ENCODE assay signal across 23 cellular contexts in genomic region chr2:147451902-147452515, GRCh38.
DNase-seq lines count a peak whose midpoint lies in the region; ATAC-seq, FAIRE-seq and TF ChIP-seq lines count a peak whose summit lies in the region.
"Had no signal": no experiment of that assay in that cellular context is flagged by ENCODE, and none has a peak within 500 bp of the region (broad histone marks: within the 10 kb centered on the region; RNA-seq: fewer than 3 reads in every experiment).

No MANE protein-coding gene starts in this region.

- 26% methylated on average over 3 of the region's 3 CpGs for WGBS in GM12878 (ENCODE audit: insufficient coverage, insufficient replicate concordance, low lambda C conversion rate, missing lambda C conversion rate)
- no CpG with 5 or more reads among the region's 3 CpGs for WGBS in mesenchymal stem cell

- H3K4me3 Mint-ChIP-seq in nephron = no peak overlapping the region
- H3K4me3 Mint-ChIP-seq: activated naive CD4-positive, alpha-beta T cell treated with anti-CD3 and anti-CD28 coated beads, Interleukin-2, amount 10 ng/mL, durations not matched to agents 7 days and 5 days; activated T-cell treated with anti-CD3 and anti-CD28 coated beads, Interleukin-2, amount 50 U/mL, for 72 hours; CD4-positive, alpha-beta T cell; stimulated activated memory B cell treated with anti-CD40 and anti-IgM and Interleukin-4, amounts not matched to agents 10 μg/mL and 1 μg/mL and 100 μg/mL, for 72 hours had no signal

- SMC1A ChIA-PET in GM12878 (lab: Charles Lee; ENCODE audit: uncharacterized antibody, unreplicated experiment) = no interaction called here

- H3K36me3 ChIP-seq in HEK293 (ENCODE audit: control insufficient read depth in 2 of 2, insufficient read depth in 1 of 2, low read length in 2 of 2) = no peaks in the 10 kb centered on the region
- H3K36me3 ChIP-seq in GM12878 (ENCODE audit: control insufficient read depth in 2 of 2, insufficient read depth in 2 of 2, low read length in 1 of 2) = no peaks in the 10 kb centered on the region
- H3K36me3 ChIP-seq in mesenchymal stem cell (ENCODE audit: control insufficient read depth in 1 of 2, insufficient read depth in 2 of 2, low read depth in 1 of 2, low read length in 2 of 2) = no peaks in the 10 kb centered on the region
- H3K36me3 ChIP-seq: heart right ventricle, prostate gland had no signal

- no peaks in the 10 kb centered on the region for H3K36me3 Mint-ChIP-seq in nephron (ENCODE audit: low read depth)
- H3K36me3 Mint-ChIP-seq: stimulated activated memory B cell treated with anti-CD40 and anti-IgM and Interleukin-4, amounts not matched to agents 10 μg/mL and 1 μg/mL and 100 μg/mL, for 72 hours had no signal

- H3K4me1 Mint-ChIP-seq in nephron = peaks cover 59% of the 10 kb centered on the region
- H3K4me1 Mint-ChIP-seq: stimulated activated memory B cell treated with anti-CD40 and anti-IgM and Interleukin-4, amounts not matched to agents 10 μg/mL and 1 μg/mL and 100 μg/mL, for 72 hours had no signal

- no peak overlapping the region for H2BK120ac ChIP-seq in mesenchymal stem cell (ENCODE audit: low read depth, low read length)

- H3K27me3 ChIP-seq in GM12878 (replicated peaks in 1 of 2; ENCODE audit: control insufficient read depth in 2 of 2, insufficient read depth in 2 of 2, low read length in 1 of 2) = no peaks in the 10 kb centered on the region; a peak in 1 of 4 replicates
- H3K27me3 ChIP-seq in mesenchymal stem cell (ENCODE audit: control insufficient read depth in 1 of 2, insufficient read depth in 1 of 2, low read length in 2 of 2) = peaks cover 0 to 18% of the 10 kb centered on the region in 2 experiments
- H3K27me3 ChIP-seq: testis had no signal

- peak overlapping the region; percentile 52 to 75 (median 71) for H3K27ac Mint-ChIP-seq in nephron
- H3K27ac Mint-ChIP-seq: activated naive CD4-positive, alpha-beta T cell treated with anti-CD3 and anti-CD28 coated beads, Interleukin-2, amount 10 ng/mL, durations not matched to agents 7 days and 5 days; activated T-cell treated with anti-CD3 and anti-CD28 coated beads, Interleukin-2, amount 50 U/mL, for 72 hours; CD4-positive, alpha-beta T cell; stimulated activated memory B cell treated with anti-CD40 and anti-IgM and Interleukin-4, amounts not matched to agents 10 μg/mL and 1 μg/mL and 100 μg/mL, for 72 hours had no signal

- H3K18ac ChIP-seq in mesenchymal stem cell (ENCODE audit: low read depth in 1 of 2, low read length in 2 of 2) = no peak overlapping the region

- no peaks in the 10 kb centered on the region for H3K79me2 ChIP-seq in GM12878 (ENCODE audit: control insufficient read depth, insufficient read depth, low read length)

- H2BK15ac ChIP-seq in mesenchymal stem cell (ENCODE audit: low read depth, poor library complexity, severe bottlenecking) = no peak overlapping the region

- no peaks in the 10 kb centered on the region for H4K20me1 ChIP-seq in GM12878 (ENCODE audit: control insufficient read depth, insufficient read depth)

- H3K27ac ChIP-seq in HEK293 (ENCODE audit: extremely low read depth, low read depth, low read length) (no peak overlapping the region), GM12878 (ENCODE audit: control insufficient read depth, insufficient read depth) (no peak overlapping the region), mesenchymal stem cell (ENCODE audit: low read length, poor library complexity, severe bottlenecking) (no peak overlapping the region)
- H3K27ac ChIP-seq: heart right ventricle, prostate gland, testis had no signal

- no peak for TF ChIP-seq POLR2A in GM12878 (IDR thresholded peaks at IDR 0.05; ENCODE audit: low read depth, low read length)

- CTCF ChIA-PET in HEK293 (lab: Yijun Ruan, JAX) (interaction anchor here (0.5 kb wide), 1 partner anchor 1182 kb away, joined by 4 read pairs; no protein-coding TSS in a partner anchor), GM12878 (lab: Yijun Ruan, JAX) (interaction anchor here (1.2 to 2.8 kb wide), 3 partner anchors 13 to 459 kb away, joined by 3 to 10 read pairs (median 7); no protein-coding TSS in a partner anchor)

- RAD21 ChIA-PET in GM12878 (lab: Charles Lee; ENCODE audit: unreplicated experiment) = no interaction called here

- H4K8ac ChIP-seq in mesenchymal stem cell (ENCODE audit: low read length) = no peak overlapping the region

- no peak overlapping the region for H3K9ac ChIP-seq in GM12878 (ENCODE audit: control insufficient read depth, insufficient read depth, low read length)
- H3K9ac ChIP-seq in mesenchymal stem cell (ENCODE audit: low read length) = no peak overlapping the region

- in situ Hi-C loops in GM12878 (cut with MboI) = no loop called here

- H3K9me3 ChIP-seq in HEK293 (ENCODE audit: control insufficient read depth, insufficient read depth, low read depth, low read length) (no peaks in the 10 kb centered on the region), GM12878 (replicated peaks; ENCODE audit: control insufficient read depth, insufficient read depth, low read length) (no peaks in the 10 kb centered on the region), mesenchymal stem cell (ENCODE audit: control insufficient read depth, low read length) (peaks cover 17% of the 10 kb centered on the region)
- H3K9me3 ChIP-seq: heart right ventricle, prostate gland, testis had no signal

- H3K4me3 ChIP-seq in HEK293 (ENCODE audit: low read depth, low read length) (no peak overlapping the region), GM12878 (no peak overlapping the region), mesenchymal stem cell (ENCODE audit: insufficient read depth in 1 of 2, low read depth in 1 of 2, low read length in 2 of 2) (no peak overlapping the region)
- H3K4me3 ChIP-seq: heart right ventricle, prostate gland, testis had no signal

- H2BK12ac ChIP-seq in mesenchymal stem cell (ENCODE audit: low read length in 2 of 2) = no peak overlapping the region

- H3K23ac ChIP-seq in mesenchymal stem cell (ENCODE audit: low read length in 2 of 2) = no peak overlapping the region

- H3K4me2 ChIP-seq in GM12878 (ENCODE audit: control insufficient read depth, insufficient read depth) = no peak overlapping the region
- no peak overlapping the region for H3K4me2 ChIP-seq in mesenchymal stem cell (ENCODE audit: low read length, poor library complexity, severe bottlenecking)

- no peak overlapping the region for H2AK5ac ChIP-seq in mesenchymal stem cell (ENCODE audit: low read length, severe bottlenecking)

- H3K79me1 ChIP-seq in mesenchymal stem cell (replicated peaks; ENCODE audit: low read length, poor library complexity, severe bottlenecking) = no peaks in the 10 kb centered on the region

- H3K14ac ChIP-seq in mesenchymal stem cell (ENCODE audit: low read length in 2 of 2) = no peak overlapping the region

- H3K4ac ChIP-seq in mesenchymal stem cell (ENCODE audit: low read depth in 1 of 2, low read length in 2 of 2) = no peak overlapping the region

- no peak overlapping the region for H2BK5ac ChIP-seq in mesenchymal stem cell (ENCODE audit: low read depth, low read length, poor library complexity, severe bottlenecking)

- no peak for TF ChIP-seq EP300 in GM12878 (IDR thresholded peaks at IDR 0.05; ENCODE audit: borderline replicate concordance in 1 of 2, control insufficient read depth in 1 of 2, low read depth in 2 of 2, low read length in 2 of 2)

- TF ChIP-seq RAD21 in GM12878 (IDR thresholded peaks at IDR 0.05; ENCODE audit: insufficient read depth, low read depth, low read length) = no peak

- ATAC-seq in GM12878 = no peak
- ATAC-seq in HG03460 (IDR thresholded peaks at IDR 0.05; ENCODE audit: unreplicated experiment) = no peak
- ATAC-seq in GM18502 (IDR thresholded peaks at IDR 0.05; ENCODE audit: poor library complexity, unreplicated experiment) = no peak
- ATAC-seq: activated T-cell treated with anti-CD3 and anti-CD28 coated beads, Interleukin-2, amount 50 U/mL, for 72 hours; heart right ventricle; left ventricle myocardium superior; stimulated activated memory B cell treated with anti-CD40 and anti-IgM and Interleukin-4, amounts not matched to agents 10 μg/mL and 1 μg/mL and 100 μg/mL, for 72 hours had no signal

- H3K27me3 Mint-ChIP-seq in nephron (ENCODE audit: low read depth) = peaks cover 5% of the 10 kb centered on the region
- H3K27me3 Mint-ChIP-seq: CD4-positive, alpha-beta T cell; stimulated activated memory B cell treated with anti-CD40 and anti-IgM and Interleukin-4, amounts not matched to agents 10 μg/mL and 1 μg/mL and 100 μg/mL, for 72 hours had no signal

- H4K91ac ChIP-seq in mesenchymal stem cell (ENCODE audit: low read length) = no peak overlapping the region

- intact Hi-C loops in GM12878 (cut with micrococcal nuclease; ENCODE audit: unreplicated experiment) = no loop called here

- no peaks in the 10 kb centered on the region for H3K9me3 Mint-ChIP-seq in nephron
- H3K9me3 Mint-ChIP-seq: activated naive CD4-positive, alpha-beta T cell treated with anti-CD3 and anti-CD28 coated beads, Interleukin-2, amount 10 ng/mL, durations not matched to agents 7 days and 5 days; activated T-cell treated with anti-CD3 and anti-CD28 coated beads, Interleukin-2, amount 50 U/mL, for 72 hours; stimulated activated memory B cell treated with anti-CD40 and anti-IgM and Interleukin-4, amounts not matched to agents 10 μg/mL and 1 μg/mL and 100 μg/mL, for 72 hours had no signal

- POLR2A ChIA-PET in HEK293 (lab: Yijun Ruan, JAX) = no interaction called here
- POLR2A ChIA-PET in GM12878 (lab: Charles Lee) = no interaction called here

- peak; percentile 65 for FAIRE-seq in GM12878 (lab: Jason Lieb, UNC)
- FAIRE-seq: endothelial cell of umbilical vein had no signal

- H3K4me1 ChIP-seq in HEK293 (ENCODE audit: control insufficient read depth, insufficient read depth, low read length) = peaks cover 16% of the 10 kb centered on the region
- H3K4me1 ChIP-seq in GM12878 (ENCODE audit: control insufficient read depth, insufficient read depth, low read length) = no peaks in the 10 kb centered on the region
- H3K4me1 ChIP-seq in mesenchymal stem cell (ENCODE audit: control insufficient read depth, insufficient read depth, low read depth, low read length) = no peaks in the 10 kb centered on the region
- H3K4me1 ChIP-seq: heart right ventricle, prostate gland, testis had no signal

- DNase-seq in DMS79 (lab: John Stamatoyannopoulos, UW) (peak; percentile 19), GM12878 (ENCODE audit: low read depth, low spot score) (no peak), mesenchymal stem cell (no peak)
- DNase-seq: activated CD4-positive, alpha-beta T cell treated with anti-CD3 and anti-CD28 coated beads for 1 hour; activated naive CD4-positive, alpha-beta T cell treated with anti-CD3 and anti-CD28 coated beads, Interleukin-2, amount 10 ng/mL, durations not matched to agents 7 days and 5 days; activated T-cell treated with anti-CD3 and anti-CD28 coated beads, Interleukin-2, amount 50 U/mL, for 72 hours; amygdala; CD4-positive, alpha-beta T cell; dermis blood vessel endothelial cell; GDM1; H7; heart right ventricle; KG1; left ventricle myocardium superior; NCI-H526 treated with DMSO at 0.1 percent for 48 hours; testis had no signal

- TF ChIP-seq CTCF in HEK293 (tag by site-specific recombination; IDR thresholded peaks at IDR 0.05) (no peak), GM12878 (IDR thresholded peaks at IDR 0.05 in 2 of 3, conservative IDR thresholded peaks at IDR 0.05 in 1 of 3; ENCODE audit: control insufficient read depth in 2 of 3, extremely low read depth in 1 of 3, insufficient read depth in 1 of 3, low read depth in 3 of 3, low read length in 3 of 3) (no peak), nephron (IDR thresholded peaks at IDR 0.05; ENCODE audit: unreplicated experiment in 3 of 3) (no peak)

- no TSS peak for BruUV-seq in GM12878 (replicated peaks; lab: Mats Ljungman, UMichigan)

- H2AFZ ChIP-seq in GM12878 (ENCODE audit: control insufficient read depth, low read depth, low read length) (no peak overlapping the region), mesenchymal stem cell (ENCODE audit: low read depth, low read length) (no peak overlapping the region)
